Comparison of ENCODE assay signal across 19 cellular contexts in the genomic region with DNA sequence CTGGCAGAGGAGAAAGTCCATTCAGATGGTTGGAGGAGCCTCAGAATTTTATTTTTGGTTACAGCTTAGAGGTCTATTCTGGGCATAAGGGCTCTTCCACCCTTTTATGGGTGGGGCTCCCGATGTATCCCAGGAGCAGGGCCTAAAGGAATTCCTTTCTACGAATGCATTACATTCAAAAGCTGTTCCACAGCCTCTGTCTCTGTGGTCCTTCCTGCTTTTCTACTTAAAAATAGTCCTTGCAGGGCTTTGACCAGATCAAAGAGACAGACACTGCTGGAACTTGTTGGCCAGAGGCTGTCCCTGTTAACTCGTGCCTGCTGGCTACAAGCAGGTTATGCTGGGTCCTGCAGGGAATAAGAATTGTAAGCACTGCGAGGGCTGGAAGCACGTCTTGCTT. TPM values are rescaled to one million over a fixed set of nuclear protein-coding genes. Genes with fewer than 3 reads are reported as not detected.
"Had no signal": no experiment of that assay in that cellular context is flagged by ENCODE, and none has a peak within 500 bp of the region (broad histone marks: within the 10 kb centered on the region; RNA-seq: fewer than 3 reads in every experiment).

No MANE protein-coding gene starts in this region.

- H3K36me3 ChIP-seq: gastrocnemius medialis, thoracic aorta, upper lobe of right lung had no signal

- ATAC-seq: activated CD4-positive, CD25-positive, alpha-beta regulatory T cell treated with anti-CD3 and anti-CD28 coated beads, Interleukin-2, amount 50 U/mL, for 24 hours; activated naive CD8-positive, alpha-beta T cell treated with anti-CD3 and anti-CD28 coated beads, Interleukin-2, amount 50 U/mL, for 24 hours; esophagus mucosa; gastrocnemius medialis; natural killer cell; SK-N-SH treated with all-trans-retinoic acid at 6 μM for 48 hours; upper lobe of right lung had no signal

- H3K27ac ChIP-seq: gastrocnemius medialis, thoracic aorta, upper lobe of right lung had no signal

- H3K9me3 Mint-ChIP-seq: activated CD4-positive, alpha-beta memory T cell treated with anti-CD3 and anti-CD28 coated beads, Interleukin-2, amount 10 ng/mL, durations not matched to agents 7 days and 5 days; activated CD4-positive, alpha-beta T cell treated with anti-CD3 and anti-CD28 coated beads, Interleukin-2, amount 10 ng/mL, durations not matched to agents 24 days and 14 days; activated T-helper 1 cell treated with anti-CD3 and anti-CD28 coated beads, Interleukin-12 subunit alpha, Interleukin-12 subunit beta, Interleukin-2, Interleukin-4 antibody, amounts not matched to agents 30 ng/mL and 10 ng/mL and 1 ng/mL, durations not matched to agents 14 hours and 24 hours and 36 hours; natural killer cell had no signal

- H3K4me3 ChIP-seq: gastrocnemius medialis, thoracic aorta, upper lobe of right lung had no signal

- H3K9me3 ChIP-seq: gastrocnemius medialis, thoracic aorta, upper lobe of right lung had no signal

- H3K27me3 ChIP-seq: gastrocnemius medialis, upper lobe of right lung had no signal

- H3K27ac Mint-ChIP-seq: activated CD4-positive, alpha-beta memory T cell treated with anti-CD3 and anti-CD28 coated beads, Interleukin-2, amount 10 ng/mL, durations not matched to agents 7 days and 5 days; activated CD4-positive, alpha-beta T cell treated with anti-CD3 and anti-CD28 coated beads, Interleukin-2, amount 10 ng/mL, durations not matched to agents 24 days and 14 days; activated naive CD8-positive, alpha-beta T cell treated with anti-CD3 and anti-CD28 coated beads, Interleukin-2, amount 50 U/mL, for 24 hours; activated T-helper 1 cell treated with anti-CD3 and anti-CD28 coated beads, Interleukin-12 subunit alpha, Interleukin-12 subunit beta, Interleukin-2, Interleukin-4 antibody, amounts not matched to agents 30 ng/mL and 10 ng/mL and 1 ng/mL, durations not matched to agents 14 hours and 24 hours and 36 hours; natural killer cell had no signal

- DNase-seq: activated CD4-positive, alpha-beta memory T cell treated with anti-CD3 and anti-CD28 coated beads, Interleukin-2, amount 10 ng/mL, durations not matched to agents 7 days and 5 days; activated CD4-positive, alpha-beta T cell treated with anti-CD3 and anti-CD28 coated beads, Interleukin-2, amount 10 ng/mL, durations not matched to agents 24 days and 14 days; activated gamma-delta T cell; activated naive CD4-positive, alpha-beta T cell treated with anti-CD3 and anti-CD28 coated beads, Interleukin-2, amount 50 U/mL, for 16 hours; activated naive CD8-positive, alpha-beta T cell treated with anti-CD3 and anti-CD28 coated beads, Interleukin-2, amount 50 U/mL, for 24 hours; effector memory CD4-positive, alpha-beta T cell; gastrocnemius medialis; natural killer cell; stimulated activated CD4-positive, alpha-beta T cell treated with anti-CD3 and anti-CD28 coated beads, Interleukin-4, amount 100 ng/mL, for 24 hours; stimulated activated naive CD4-positive, alpha-beta T cell treated with Interleukin-2 at 50 U/mL for 16 hours; upper lobe of right lung had no signal

- H3K36me3 Mint-ChIP-seq: natural killer cell had no signal

- H3K4me1 Mint-ChIP-seq: activated CD4-positive, alpha-beta memory T cell treated with anti-CD3 and anti-CD28 coated beads, Interleukin-2, amount 10 ng/mL, durations not matched to agents 7 days and 5 days; activated CD4-positive, alpha-beta T cell treated with anti-CD3 and anti-CD28 coated beads, Interleukin-2, amount 10 ng/mL, durations not matched to agents 24 days and 14 days; activated naive CD8-positive, alpha-beta T cell treated with anti-CD3 and anti-CD28 coated beads, Interleukin-2, amount 50 U/mL, for 24 hours; natural killer cell had no signal

- H3K4me1 ChIP-seq: upper lobe of right lung had no signal

- H3K4me3 Mint-ChIP-seq: activated CD4-positive, alpha-beta memory T cell treated with anti-CD3 and anti-CD28 coated beads, Interleukin-2, amount 10 ng/mL, durations not matched to agents 7 days and 5 days; activated CD4-positive, alpha-beta T cell treated with anti-CD3 and anti-CD28 coated beads, Interleukin-2, amount 10 ng/mL, durations not matched to agents 24 days and 14 days; activated naive CD8-positive, alpha-beta T cell treated with anti-CD3 and anti-CD28 coated beads, Interleukin-2, amount 50 U/mL, for 24 hours; activated T-helper 1 cell treated with anti-CD3 and anti-CD28 coated beads, Interleukin-12 subunit alpha, Interleukin-12 subunit beta, Interleukin-2, Interleukin-4 antibody, amounts not matched to agents 30 ng/mL and 10 ng/mL and 1 ng/mL, durations not matched to agents 14 hours and 24 hours and 36 hours; natural killer cell had no signal

RNA-seq across cellular contexts. Expression of a gene that starts 14.4 kb away (rescaled TPM):
- total RNA-seq: activated CD4-positive, alpha-beta memory T cell treated with anti-CD3 and anti-CD28 coated beads, Interleukin-2, amount 10 ng/mL, durations not matched to agents 7 days and 5 days; activated CD4-positive, alpha-beta T cell treated with anti-CD3 and anti-CD28 coated beads, Interleukin-2, amount 10 ng/mL, durations not matched to agents 24 days and 14 days; chondrocyte; dermis microvascular lymphatic vessel endothelial cell; gastrocnemius medialis; lung microvascular endothelial cell had no signal
